In genomic region chr12:120534703-120535655, GRCh38 we compare ENCODE assay signal across 1 cellular context.
A peak's percentile ranks its signal among the peaks of the same experiment; 100 is the strongest.
TF ChIP-seq lines count a peak whose summit lies in the region.

No MANE protein-coding gene starts in this region.

TF ChIP-seq in GM12878, 131 proteins besides CTCF, POLR2A, EP300 and RAD21 (continued from another document):
- TF ChIP-seq BCL3 (IDR thresholded peaks at IDR 0.05; ENCODE audit: borderline replicate concordance, insufficient read depth, low read depth, low read length, poor library complexity, severe bottlenecking) (no peak), MYC (IDR thresholded peaks at IDR 0.05; ENCODE audit: insufficient read depth, insufficient read length, insufficient replicate concordance, low read length, severe bottlenecking) (no peak), MEF2A (IDR thresholded peaks at IDR 0.05; ENCODE audit: insufficient read depth, low read depth, low read length) (no peak), EGR1 (IDR thresholded peaks at IDR 0.05; ENCODE audit: borderline replicate concordance in 1 of 2, low read depth in 2 of 2, low read length in 2 of 2) (0 out of 3 replicates have a peak, but pooled peaks of 1 of the 2 experiments have one; percentile 53), HDAC6 (IDR thresholded peaks at IDR 0.05; ENCODE audit: unreplicated experiment) (no peak), ZNF274 (IDR thresholded peaks at IDR 0.05; ENCODE audit: insufficient read depth, insufficient read length) (no peak)
